22 cellular contexts compared by ENCODE assay signal in genomic region chrX:136476501-136476900, GRCh38. TPM values are rescaled to one million over a fixed set of nuclear protein-coding genes. Genes with fewer than 3 reads are reported as not detected.
DNase-seq lines count a peak whose midpoint lies in the region; ATAC-seq and TF ChIP-seq lines count a peak whose summit lies in the region.
"Had no signal": no experiment of that assay in that cellular context is flagged by ENCODE, and none has a peak within 500 bp of the region (broad histone marks: within the 10 kb centered on the region; RNA-seq: fewer than 3 reads in every experiment).

No MANE protein-coding gene starts in this region.

- H3K27me3 ChIP-seq in parathyroid adenoma (ENCODE audit: control insufficient read depth, insufficient read depth, low read length): peaks cover 4% of the 10 kb centered on the region
- H3K27me3 ChIP-seq in body of pancreas: no peaks in the 10 kb centered on the region
- H3K27me3 ChIP-seq: BE2C had no signal

- TF ChIP-seq CTCF in parathyroid adenoma (IDR thresholded peaks at IDR 0.05): no peak
- no peak for TF ChIP-seq CTCF in body of pancreas (IDR thresholded peaks at IDR 0.05)

- H3K4me1 ChIP-seq in parathyroid adenoma: peaks cover 4% of the 10 kb centered on the region
- H3K4me1 ChIP-seq in body of pancreas: no peaks in the 10 kb centered on the region
- H3K4me1 ChIP-seq: A549, BE2C had no signal

- H3K36me3 ChIP-seq in parathyroid adenoma (ENCODE audit: control insufficient read depth, insufficient read depth, low read length): no peaks in the 10 kb centered on the region
- no peaks in the 10 kb centered on the region for H3K36me3 ChIP-seq in body of pancreas (replicated peaks in 1 of 2; ENCODE audit: insufficient read depth in 1 of 2, low read depth in 2 of 2)
- H3K36me3 ChIP-seq: BE2C; BLaER1 treated with 17β-estradiol and CSF1 and Interleukin-3, amounts not matched to agents 10 nM and 100 nM had no signal

- WGBS in body of pancreas, 2 donors: 87 to 93% methylated on average over 2 of the region's 2 CpGs

- no peak overlapping the region for H3K4me3 ChIP-seq in parathyroid adenoma (ENCODE audit: low read depth, low read length)
- H3K4me3 ChIP-seq in body of pancreas: no peak overlapping the region
- H3K4me3 ChIP-seq: A549; BLaER1 treated with 17β-estradiol and CSF1 and Interleukin-3, amounts not matched to agents 10 nM and 100 nM; GM12878; GM23248 had no signal

- H3K27ac ChIP-seq in caudate nucleus (ENCODE audit: low read depth, low read length): peak overlapping the region; percentile 59
- H3K27ac ChIP-seq in parathyroid adenoma: peak overlapping the region; percentile 19
- no peak overlapping the region for H3K27ac ChIP-seq in body of pancreas
- H3K27ac ChIP-seq: A549; BLaER1 treated with 17β-estradiol and CSF1 and Interleukin-3, amounts not matched to agents 10 nM and 100 nM; GM23248 had no signal

- TF ChIP-seq POLR2A in body of pancreas (IDR thresholded peaks at IDR 0.05): no peak

- no peaks in the 10 kb centered on the region for H3K79me2 ChIP-seq in parathyroid adenoma

- no peak overlapping the region for H3K4me2 ChIP-seq in parathyroid adenoma (ENCODE audit: low read length)
- H3K4me2 ChIP-seq: A549; BLaER1 treated with 17β-estradiol and CSF1 and Interleukin-3, amounts not matched to agents 10 nM and 100 nM had no signal

- no peak for ATAC-seq in HG03342 (IDR thresholded peaks at IDR 0.05; ENCODE audit: unreplicated experiment)
- no peak for ATAC-seq in body of pancreas
- ATAC-seq: GM12878 had no signal

- DNase-seq in DMS79 (lab: John Stamatoyannopoulos, UW) (peak; percentile 15), GF-D8 (lab: John Stamatoyannopoulos, UW) (peak; percentile 18), caudate nucleus (lab: John Stamatoyannopoulos, UW) (no peak), cardiac septum (ENCODE audit: low spot score) (no peak), body of pancreas (no peak)
- DNase-seq: 8988T; ACHN; AML-193; BE2C; CD4-positive, alpha-beta T cell; CD8-positive, alpha-beta memory T cell; DMS 273 treated with DMSO at 0.1 percent for 48 hours; DND-41; GM23248; H7; HCEC 1CT had no signal

- no peak overlapping the region for H3K9ac ChIP-seq in parathyroid adenoma
- H3K9ac ChIP-seq: BLaER1 treated with 17β-estradiol and CSF1 and Interleukin-3, amounts not matched to agents 10 nM and 100 nM; GM23248 had no signal

- intact Hi-C loops in cardiac septum (cut with DNase I): no loop called here
- intact Hi-C loops in body of pancreas (cut with DNase I): no loop called here

- H2AFZ ChIP-seq in parathyroid adenoma: no peak overlapping the region
- H2AFZ ChIP-seq: GM23248 had no signal

- H3K9me3 ChIP-seq in parathyroid adenoma (ENCODE audit: control insufficient read depth, low read length) (no peaks in the 10 kb centered on the region), body of pancreas (no peaks in the 10 kb centered on the region)
- H3K9me3 ChIP-seq: A549, BE2C had no signal

RNA-seq across cellular contexts. Expression of gene BRS3, which starts 11.2 kb away (rescaled TPM):
- total RNA-seq in cardiac septum (not detected), body of pancreas (not detected)
- total RNA-seq: CD4-positive, alpha-beta T cell; CD8-positive, alpha-beta memory T cell; GM12878; GM23248; H1; H7 had no signal

RNA-seq across cellular contexts. Expression of gene HTATSF1, which starts 20.9 kb away (rescaled TPM):
- total RNA-seq in cardiac septum (66.2 TPM), body of pancreas (10 to 100 TPM; 27.8 to 44.2 TPM)

RNA-seq across cellular contexts. Expression of gene VGLL1, which starts 55.5 kb away (rescaled TPM):
- not detected for total RNA-seq in cardiac septum
- 1 to 10 TPM in 1 of 2 donors, not detected in 1; 1.0 TPM for total RNA-seq in body of pancreas
- total RNA-seq: CD4-positive, alpha-beta T cell; CD8-positive, alpha-beta memory T cell; GM12878; GM23248; H1; H7 had no signal

Comparison
In these comparisons a context has a peak if more than half of its experiments do, and no peak if none do; other contexts are left out.
1. DNase-seq: peak in DMS79 (single experiment) and GF-D8 (single experiment); none in caudate nucleus (0 of 61), cardiac septum (single experiment) and body of pancreas (0 of 4).
2. H3K27ac ChIP-seq: peak in caudate nucleus (single experiment) and parathyroid adenoma (single experiment); none in body of pancreas (0 of 4).